In the genomic region with DNA sequence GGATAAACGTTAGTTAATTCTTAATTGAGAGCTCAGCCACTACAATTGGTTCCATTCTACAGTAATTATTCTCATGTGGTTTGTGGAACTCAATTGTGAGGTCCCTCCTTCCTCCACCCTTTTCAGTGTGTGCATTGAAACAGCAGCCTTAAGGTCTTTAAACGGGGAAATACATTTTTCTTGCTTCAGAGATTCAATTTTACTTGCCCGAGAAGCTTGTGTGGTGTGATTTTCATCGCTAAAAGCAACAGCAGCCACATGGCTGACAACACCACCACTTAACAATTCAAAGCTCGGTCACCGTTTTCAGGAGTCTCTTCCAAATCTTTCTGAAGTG, we compare ENCODE assay signal across 1 cellular context.
TF ChIP-seq lines count a peak whose summit lies in the region.

No MANE protein-coding gene starts in this region.

TF ChIP-seq in HCT116, 20 proteins besides CTCF, POLR2A, EP300 and RAD21 (continued from another document):
- TF ChIP-seq ELF1 (IDR thresholded peaks at IDR 0.05; ENCODE audit: borderline replicate concordance, low read depth) = no peak
- TF ChIP-seq POLR2AphosphoS5 (IDR thresholded peaks at IDR 0.05; ENCODE audit: low read depth, low read length) = no peak
- TF ChIP-seq JUND (IDR thresholded peaks at IDR 0.05) = no peak
